2 cellular contexts compared by ENCODE assay signal in the genomic region with DNA sequence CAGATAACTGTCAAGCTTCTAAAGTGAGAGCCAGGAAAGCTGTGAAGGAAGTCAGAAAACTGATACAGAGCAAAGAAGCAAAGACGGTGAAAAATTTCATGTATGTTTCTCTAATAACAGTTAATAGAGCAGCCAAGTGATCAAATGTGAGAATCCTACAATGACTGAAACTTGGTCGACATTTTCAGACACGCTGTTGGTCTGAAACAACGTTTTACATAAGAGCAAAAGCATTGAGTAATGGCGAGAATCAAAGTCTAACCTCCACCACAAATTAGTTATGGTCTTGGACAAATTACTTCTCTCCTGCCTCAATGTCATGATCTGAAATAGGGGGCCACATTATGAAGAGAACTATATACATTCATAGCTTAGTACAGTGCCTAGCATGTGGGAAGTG.
TF ChIP-seq lines count a peak whose summit lies in the region.

No MANE protein-coding gene starts in this region.

TF ChIP-seq in HepG2, 621 proteins besides CTCF, POLR2A, EP300 and RAD21:
- TF ChIP-seq HOMEZ (CRISPR knock-in tag; IDR thresholded peaks at IDR 0.05; ENCODE audit: low read depth) (peak; percentile 84; the same call in 1 of the 2 replicates), THRA (CRISPR knock-in tag; IDR thresholded peaks at IDR 0.05; ENCODE audit: borderline replicate concordance) (0 out of 2 replicates have a peak, but pooled peaks have one; percentile 28), TGIF2 (CRISPR knock-in tag; IDR thresholded peaks at IDR 0.05) (no peak), TCF7 (IDR thresholded peaks at IDR 0.05; ENCODE audit: low read depth) (no peak), POGZ (CRISPR knock-in tag; IDR thresholded peaks at IDR 0.05) (0 out of 2 replicates have a peak, but pooled peaks have one; percentile 49), HNF4A (CRISPR knock-in tag; IDR thresholded peaks at IDR 0.05) (0 out of 2 replicates have a peak, but pooled peaks have one; percentile 13), HNF4G (IDR thresholded peaks at IDR 0.05; ENCODE audit: borderline replicate concordance, low read depth, low read length) (0 out of 2 replicates have a peak, but pooled peaks have one; percentile 7), HNF4G (CRISPR knock-in tag; IDR thresholded peaks at IDR 0.05; ENCODE audit: borderline replicate concordance, low read depth) (no peak)

TF ChIP-seq in GM12878, 131 proteins besides CTCF, POLR2A, EP300 and RAD21:
- TF ChIP-seq MTA2 (IDR thresholded peaks at IDR 0.05; ENCODE audit: low read depth): peak; percentile 73; the same call in 1 of the 2 replicates
- no peak for TF ChIP-seq CBFB (IDR thresholded peaks at IDR 0.05; ENCODE audit: low read depth)
- no peak for TF ChIP-seq CREB1 (IDR thresholded peaks at IDR 0.05; ENCODE audit: low read depth)
- peak; percentile 40 for TF ChIP-seq ATF7 (IDR thresholded peaks at IDR 0.05; ENCODE audit: low read depth)
- peak; percentile 17; the same call in 1 of the 2 replicates for TF ChIP-seq RUNX3 (IDR thresholded peaks at IDR 0.05; ENCODE audit: low read length)
- TF ChIP-seq BHLHE40 (IDR thresholded peaks at IDR 0.05; ENCODE audit: borderline replicate concordance in 1 of 2, low read depth in 2 of 2, low read length in 1 of 2): peak in 1 of 2 experiments; percentile 6; a peak in 1 of 4 replicates
- peak in 1 of 2 experiments; percentile 7; a peak in 1 of 4 replicates for TF ChIP-seq IKZF2 (IDR thresholded peaks at IDR 0.05)
- no peak for TF ChIP-seq RFX5 (IDR thresholded peaks at IDR 0.05; ENCODE audit: low read depth, low read length)
- 0 out of 2 replicates have a peak, but pooled peaks have one; percentile 21 for TF ChIP-seq ZNF217 (IDR thresholded peaks at IDR 0.05)
- no peak for TF ChIP-seq SMARCA5 (IDR thresholded peaks at IDR 0.05)
- TF ChIP-seq POLR2AphosphoS2 (IDR thresholded peaks at IDR 0.05; ENCODE audit: low read depth, low read length): no peak
- no peak for TF ChIP-seq JUNB (IDR thresholded peaks at IDR 0.05)
- TF ChIP-seq, protein P1, sequence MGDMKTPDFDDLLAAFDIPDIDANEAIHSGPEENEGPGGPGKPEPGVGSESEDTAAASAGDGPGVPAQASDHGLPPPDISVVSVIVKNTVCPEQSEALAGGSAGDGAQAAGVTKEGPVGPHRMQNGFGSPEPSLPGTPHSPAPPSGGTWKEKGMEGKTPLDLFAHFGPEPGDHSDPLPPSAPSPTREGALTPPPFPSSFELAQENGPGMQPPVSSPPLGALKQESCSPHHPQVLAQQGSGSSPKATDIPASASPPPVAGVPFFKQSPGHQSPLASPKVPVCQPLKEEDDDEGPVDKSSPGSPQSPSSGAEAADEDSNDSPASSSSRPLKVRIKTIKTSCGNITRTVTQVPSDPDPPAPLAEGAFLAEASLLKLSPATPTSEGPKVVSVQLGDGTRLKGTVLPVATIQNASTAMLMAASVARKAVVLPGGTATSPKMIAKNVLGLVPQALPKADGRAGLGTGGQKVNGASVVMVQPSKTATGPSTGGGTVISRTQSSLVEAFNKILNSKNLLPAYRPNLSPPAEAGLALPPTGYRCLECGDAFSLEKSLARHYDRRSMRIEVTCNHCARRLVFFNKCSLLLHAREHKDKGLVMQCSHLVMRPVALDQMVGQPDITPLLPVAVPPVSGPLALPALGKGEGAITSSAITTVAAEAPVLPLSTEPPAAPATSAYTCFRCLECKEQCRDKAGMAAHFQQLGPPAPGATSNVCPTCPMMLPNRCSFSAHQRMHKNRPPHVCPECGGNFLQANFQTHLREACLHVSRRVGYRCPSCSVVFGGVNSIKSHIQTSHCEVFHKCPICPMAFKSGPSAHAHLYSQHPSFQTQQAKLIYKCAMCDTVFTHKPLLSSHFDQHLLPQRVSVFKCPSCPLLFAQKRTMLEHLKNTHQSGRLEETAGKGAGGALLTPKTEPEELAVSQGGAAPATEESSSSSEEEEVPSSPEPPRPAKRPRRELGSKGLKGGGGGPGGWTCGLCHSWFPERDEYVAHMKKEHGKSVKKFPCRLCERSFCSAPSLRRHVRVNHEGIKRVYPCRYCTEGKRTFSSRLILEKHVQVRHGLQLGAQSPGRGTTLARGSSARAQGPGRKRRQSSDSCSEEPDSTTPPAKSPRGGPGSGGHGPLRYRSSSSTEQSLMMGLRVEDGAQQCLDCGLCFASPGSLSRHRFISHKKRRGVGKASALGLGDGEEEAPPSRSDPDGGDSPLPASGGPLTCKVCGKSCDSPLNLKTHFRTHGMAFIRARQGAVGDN (IDR thresholded peaks at IDR 0.05): peak; percentile 29; the same call in 1 of the 2 replicates
- TF ChIP-seq RB1 (IDR thresholded peaks at IDR 0.05; ENCODE audit: borderline replicate concordance): no peak
- TF ChIP-seq, protein P2, sequence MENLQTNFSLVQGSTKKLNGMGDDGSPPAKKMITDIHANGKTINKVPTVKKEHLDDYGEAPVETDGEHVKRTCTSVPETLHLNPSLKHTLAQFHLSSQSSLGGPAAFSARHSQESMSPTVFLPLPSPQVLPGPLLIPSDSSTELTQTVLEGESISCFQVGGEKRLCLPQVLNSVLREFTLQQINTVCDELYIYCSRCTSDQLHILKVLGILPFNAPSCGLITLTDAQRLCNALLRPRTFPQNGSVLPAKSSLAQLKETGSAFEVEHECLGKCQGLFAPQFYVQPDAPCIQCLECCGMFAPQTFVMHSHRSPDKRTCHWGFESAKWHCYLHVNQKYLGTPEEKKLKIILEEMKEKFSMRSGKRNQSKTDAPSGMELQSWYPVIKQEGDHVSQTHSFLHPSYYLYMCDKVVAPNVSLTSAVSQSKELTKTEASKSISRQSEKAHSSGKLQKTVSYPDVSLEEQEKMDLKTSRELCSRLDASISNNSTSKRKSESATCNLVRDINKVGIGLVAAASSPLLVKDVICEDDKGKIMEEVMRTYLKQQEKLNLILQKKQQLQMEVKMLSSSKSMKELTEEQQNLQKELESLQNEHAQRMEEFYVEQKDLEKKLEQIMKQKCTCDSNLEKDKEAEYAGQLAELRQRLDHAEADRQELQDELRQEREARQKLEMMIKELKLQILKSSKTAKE (IDR thresholded peaks at IDR 0.05; ENCODE audit: low read depth, poor library complexity, severe bottlenecking): peak; percentile 70
- 0 out of 2 replicates have a peak, but pooled peaks have one; percentile 30 for TF ChIP-seq RELB (IDR thresholded peaks at IDR 0.05; ENCODE audit: low read depth)
- 0 out of 2 replicates have a peak, but pooled peaks have one; percentile 12 for TF ChIP-seq ZNF24 (IDR thresholded peaks at IDR 0.05)
TF ChIP-seq in GM12878: peak in this region for 10.
